ENCODE assay signal across 8 cellular contexts in genomic region chr2:237968048-237968862, GRCh38. TPM values are rescaled to one million over a fixed set of nuclear protein-coding genes. Genes with fewer than 3 reads are reported as not detected.
A peak's percentile ranks its signal among the peaks of the same experiment; 100 is the strongest.
DNase-seq lines count a peak whose midpoint lies in the region; ATAC-seq and TF ChIP-seq lines count a peak whose summit lies in the region.

No MANE protein-coding gene starts in this region.

- DNase-seq in G401 (ENCODE audit: low spot score) (peak; percentile 33), NAMALWA (ENCODE audit: low spot score) (peak; percentile 85), fibroblast of gingiva (ENCODE audit: low read depth) (peak; percentile 85), tibial artery (peak; percentile 58 to 75), NCI-H1105 treated with DMSO at 0.1 percent for 48 hours (lab: John Stamatoyannopoulos, UW) (no peak)
- DNase-seq in activated T-cell treated with anti-CD3 and anti-CD28 coated beads, Interleukin-2, amount 50 U/mL, for 1 hour: peak; percentile 46
- peak in 9 of 10 donors; percentile 36 to 76 (median 44) for DNase-seq in naive thymus-derived CD8-positive, alpha-beta T cell

- TF ChIP-seq CTCF in tibial artery (IDR thresholded peaks at IDR 0.05): no peak

- peak overlapping the region; percentile 65 to 82 for H3K4me3 ChIP-seq in tibial artery

- H3K4me1 ChIP-seq in tibial artery: peaks cover 0 to 42% (median 26%) of the 10 kb centered on the region in 4 donors

- peak overlapping the region; percentile 68 to 72 for H3K27ac ChIP-seq in tibial artery

- H3K4me3 Mint-ChIP-seq in naive thymus-derived CD8-positive, alpha-beta T cell: peak overlapping the region; percentile 77 to 89 (median 82)

- H3K27me3 ChIP-seq in tibial artery: no peaks in the 10 kb centered on the region

- peak overlapping the region; percentile 43 to 96 (median 86) for H3K27ac Mint-ChIP-seq in naive thymus-derived CD8-positive, alpha-beta T cell

- peak; percentile 46 for ATAC-seq in GM21786 (IDR thresholded peaks at IDR 0.05; ENCODE audit: unreplicated experiment)
- ATAC-seq in naive thymus-derived CD8-positive, alpha-beta T cell: peak; percentile 50 to 66

- no peaks in the 10 kb centered on the region for H3K27me3 Mint-ChIP-seq in naive thymus-derived CD8-positive, alpha-beta T cell

- no peaks in the 10 kb centered on the region for H3K9me3 ChIP-seq in tibial artery

- POLR2A ChIA-PET in naive thymus-derived CD8-positive, alpha-beta T cell (lab: Charles Lee): interaction anchor here (0.6 to 2.8 kb wide), 8 partner anchors 11 to 320 kb away, joined by 3 to 8 read pairs (median 3); partner anchors contain the start of gene PER2

- peaks cover 0 to 5% (median 1%) of the 10 kb centered on the region in 3 donors for H3K36me3 Mint-ChIP-seq in naive thymus-derived CD8-positive, alpha-beta T cell

- intact Hi-C loops in tibial artery (cut with DNase I; ENCODE audit: low total_unique reads): loop anchor here (5.0 kb wide), 1 partner anchor 111 kb away; the partner anchor contains the start of gene RAMP1

- H3K4me1 Mint-ChIP-seq in naive thymus-derived CD8-positive, alpha-beta T cell: peaks cover 25 to 48% (median 43%) of the 10 kb centered on the region in 4 donors

- H3K9me3 Mint-ChIP-seq in naive thymus-derived CD8-positive, alpha-beta T cell: peaks cover 0 to 6% (median 0%) of the 10 kb centered on the region in 9 donors

- in situ Hi-C loops in G401 (cut with HindIII; ENCODE audit: low sequenced_read_pairs): no loop called here

- peaks cover 0 to 2% (median 0%) of the 10 kb centered on the region in 3 donors for H3K36me3 ChIP-seq in tibial artery

RNA-seq across cellular contexts. Expression of gene UBE2F, which starts 1.4 kb away (rescaled TPM):
- total RNA-seq in G401 (2014; rRNA removed; shearing (Covaris generic)): 86.4 and 143 TPM in 2 replicates
- total RNA-seq in naive thymus-derived CD8-positive, alpha-beta T cell: 10 to 100 TPM; 33.9 to 35.2 TPM
- 10 to 100 TPM; 41.5 to 67.3 (median 67.0) TPM for polyA plus RNA-seq in naive thymus-derived CD8-positive, alpha-beta T cell
